2 cellular contexts compared by ENCODE assay signal in genomic region chr6:53530346-53530745, GRCh38.
TF ChIP-seq lines count a peak whose summit lies in the region.

No MANE protein-coding gene starts in this region.

TF ChIP-seq in SK-N-SH treated with all-trans-retinoic acid at 6 μM for 48 hours, 23 proteins besides CTCF, POLR2A, EP300 and RAD21 (continued from another document):
- TF ChIP-seq, protein P1, sequence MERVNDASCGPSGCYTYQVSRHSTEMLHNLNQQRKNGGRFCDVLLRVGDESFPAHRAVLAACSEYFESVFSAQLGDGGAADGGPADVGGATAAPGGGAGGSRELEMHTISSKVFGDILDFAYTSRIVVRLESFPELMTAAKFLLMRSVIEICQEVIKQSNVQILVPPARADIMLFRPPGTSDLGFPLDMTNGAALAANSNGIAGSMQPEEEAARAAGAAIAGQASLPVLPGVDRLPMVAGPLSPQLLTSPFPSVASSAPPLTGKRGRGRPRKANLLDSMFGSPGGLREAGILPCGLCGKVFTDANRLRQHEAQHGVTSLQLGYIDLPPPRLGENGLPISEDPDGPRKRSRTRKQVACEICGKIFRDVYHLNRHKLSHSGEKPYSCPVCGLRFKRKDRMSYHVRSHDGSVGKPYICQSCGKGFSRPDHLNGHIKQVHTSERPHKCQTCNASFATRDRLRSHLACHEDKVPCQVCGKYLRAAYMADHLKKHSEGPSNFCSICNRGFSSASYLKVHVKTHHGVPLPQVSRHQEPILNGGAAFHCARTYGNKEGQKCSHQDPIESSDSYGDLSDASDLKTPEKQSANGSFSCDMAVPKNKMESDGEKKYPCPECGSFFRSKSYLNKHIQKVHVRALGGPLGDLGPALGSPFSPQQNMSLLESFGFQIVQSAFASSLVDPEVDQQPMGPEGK (CRISPR knock-in tag; IDR thresholded peaks at IDR 0.05; ENCODE audit: borderline replicate concordance): no peak
- TF ChIP-seq TOX (CRISPR knock-in tag; IDR thresholded peaks at IDR 0.05; ENCODE audit: borderline replicate concordance): no peak
- TF ChIP-seq, protein P2, sequence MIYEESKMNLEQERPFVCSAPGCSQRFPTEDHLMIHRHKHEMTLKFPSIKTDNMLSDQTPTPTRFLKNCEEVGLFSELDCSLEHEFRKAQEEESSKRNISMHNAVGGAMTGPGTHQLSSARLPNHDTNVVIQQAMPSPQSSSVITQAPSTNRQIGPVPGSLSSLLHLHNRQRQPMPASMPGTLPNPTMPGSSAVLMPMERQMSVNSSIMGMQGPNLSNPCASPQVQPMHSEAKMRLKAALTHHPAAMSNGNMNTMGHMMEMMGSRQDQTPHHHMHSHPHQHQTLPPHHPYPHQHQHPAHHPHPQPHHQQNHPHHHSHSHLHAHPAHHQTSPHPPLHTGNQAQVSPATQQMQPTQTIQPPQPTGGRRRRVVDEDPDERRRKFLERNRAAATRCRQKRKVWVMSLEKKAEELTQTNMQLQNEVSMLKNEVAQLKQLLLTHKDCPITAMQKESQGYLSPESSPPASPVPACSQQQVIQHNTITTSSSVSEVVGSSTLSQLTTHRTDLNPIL (CRISPR knock-in tag; IDR thresholded peaks at IDR 0.05; ENCODE audit: low read depth): no peak
- TF ChIP-seq OSR1 (CRISPR knock-in tag; IDR thresholded peaks at IDR 0.05): no peak
- TF ChIP-seq ZC3H10 (CRISPR knock-in tag; IDR thresholded peaks at IDR 0.05): no peak

TF ChIP-seq in SK-N-SH, 30 proteins besides CTCF, POLR2A, EP300 and RAD21 (continued from another document):
- TF ChIP-seq NFIC (IDR thresholded peaks at IDR 0.05; ENCODE audit: borderline replicate concordance) (no peak), FOXM1 (IDR thresholded peaks at IDR 0.05; ENCODE audit: low read depth) (no peak), MEF2A (IDR thresholded peaks at IDR 0.05; ENCODE audit: borderline replicate concordance, low read depth) (no peak), TEAD4 (IDR thresholded peaks at IDR 0.05; ENCODE audit: borderline replicate concordance, insufficient read depth) (no peak), REST (IDR thresholded peaks at IDR 0.05; ENCODE audit: low read depth, low read length) (no peak), RFX5 (IDR thresholded peaks at IDR 0.05; ENCODE audit: low read length) (no peak), GATA2 (CRISPR knock-in tag; IDR thresholded peaks at IDR 0.05) (no peak)
- TF ChIP-seq, protein P3, sequence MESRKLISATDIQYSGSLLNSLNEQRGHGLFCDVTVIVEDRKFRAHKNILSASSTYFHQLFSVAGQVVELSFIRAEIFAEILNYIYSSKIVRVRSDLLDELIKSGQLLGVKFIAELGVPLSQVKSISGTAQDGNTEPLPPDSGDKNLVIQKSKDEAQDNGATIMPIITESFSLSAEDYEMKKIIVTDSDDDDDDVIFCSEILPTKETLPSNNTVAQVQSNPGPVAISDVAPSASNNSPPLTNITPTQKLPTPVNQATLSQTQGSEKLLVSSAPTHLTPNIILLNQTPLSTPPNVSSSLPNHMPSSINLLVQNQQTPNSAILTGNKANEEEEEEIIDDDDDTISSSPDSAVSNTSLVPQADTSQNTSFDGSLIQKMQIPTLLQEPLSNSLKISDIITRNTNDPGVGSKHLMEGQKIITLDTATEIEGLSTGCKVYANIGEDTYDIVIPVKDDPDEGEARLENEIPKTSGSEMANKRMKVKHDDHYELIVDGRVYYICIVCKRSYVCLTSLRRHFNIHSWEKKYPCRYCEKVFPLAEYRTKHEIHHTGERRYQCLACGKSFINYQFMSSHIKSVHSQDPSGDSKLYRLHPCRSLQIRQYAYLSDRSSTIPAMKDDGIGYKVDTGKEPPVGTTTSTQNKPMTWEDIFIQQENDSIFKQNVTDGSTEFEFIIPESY (IDR thresholded peaks at IDR 0.05; ENCODE audit: borderline replicate concordance, low read depth): no peak
